Comparison of ENCODE assay signal across 19 cellular contexts in genomic region chr2:68663371-68664156, GRCh38. TPM values are rescaled to one million over a fixed set of nuclear protein-coding genes. Genes with fewer than 3 reads are reported as not detected.
A peak's percentile ranks its signal among the peaks of the same experiment; 100 is the strongest.
DNase-seq lines count a peak whose midpoint lies in the region; ATAC-seq lines count a peak whose summit lies in the region.
"Had no signal": no experiment of that assay in that cellular context is flagged by ENCODE, and none has a peak within 500 bp of the region (broad histone marks: within the 10 kb centered on the region; RNA-seq: fewer than 3 reads in every experiment).

No MANE protein-coding gene starts in this region.

- no peaks in the 10 kb centered on the region for H3K79me2 ChIP-seq in mesendoderm (ENCODE audit: control insufficient read depth, insufficient read depth, low read length)

- H4K5ac ChIP-seq in mesendoderm (ENCODE audit: low read length) = no peak overlapping the region

- H4K8ac ChIP-seq in mesendoderm (ENCODE audit: low read depth, low read length) = no peak overlapping the region

- H3K4me3 Mint-ChIP-seq in activated CD4-positive, alpha-beta T cell treated with anti-CD3 and anti-CD28 coated beads for 36 hours = no peak overlapping the region

- CTCF ChIA-PET in activated CD4-positive, alpha-beta T cell treated with anti-CD3 and anti-CD28 coated beads for 36 hours (lab: Charles Lee) = interaction anchor here (1.4 kb wide), 1 partner anchor 69 kb away, joined by 4 read pairs; no protein-coding TSS in a partner anchor

- DNase-seq in activated CD4-positive, alpha-beta T cell treated with anti-CD3 and anti-CD28 coated beads for 36 hours = peak; percentile 49
- no peak for DNase-seq in activated CD4-positive, alpha-beta T cell treated with anti-CD3 and anti-CD28 coated beads, Interleukin-2, amount 50 U/mL, for 1 hour
- peak; percentile 44 for DNase-seq in stimulated activated CD4-positive, alpha-beta T cell treated with anti-CD3 and anti-CD28 coated beads, Interleukin-1b, Interleukin-23, amount 100 ng/mL, for 48 hours
- no peak for DNase-seq in stimulated activated CD4-positive, alpha-beta T cell treated with anti-CD3 and anti-CD28 coated beads, Interleukin-4, amount 100 ng/mL, for 4 hours
- no peak for DNase-seq in mesendoderm
- no peak for DNase-seq in KG1 (lab: John Stamatoyannopoulos, UW)
- DNase-seq: 8988T, DMS 273 treated with DMSO at 0.1 percent for 48 hours, H7, NCI-H1092, NCI-H1694, NCI-H2107, NCI-H345, NCI-H526 treated with DMSO at 0.1 percent for 48 hours, PC-9 had no signal

- H3K27ac ChIP-seq in mesendoderm (ENCODE audit: low read depth, low read length) = no peak overlapping the region
- H3K27ac ChIP-seq: BLaER1, HL-60, PC-9 had no signal

- no peak overlapping the region for H2BK120ac ChIP-seq in mesendoderm (ENCODE audit: low read depth, low read length)

- no peaks in the 10 kb centered on the region for H3K4me1 ChIP-seq in mesendoderm (ENCODE audit: control insufficient read depth, low read depth, low read length)

- no peak overlapping the region for H3K4me3 ChIP-seq in mesendoderm (ENCODE audit: low read length)
- H3K4me3 ChIP-seq: BLaER1, PC-9 had no signal

- H3K4ac ChIP-seq in mesendoderm (ENCODE audit: low read depth, low read length) = peak overlapping the region; percentile 70

- H3K27ac Mint-ChIP-seq in activated CD4-positive, alpha-beta T cell treated with anti-CD3 and anti-CD28 coated beads for 36 hours = no peak overlapping the region

- H3K18ac ChIP-seq in mesendoderm (ENCODE audit: low read length) = no peak overlapping the region

- no peak overlapping the region for H2AK5ac ChIP-seq in mesendoderm (ENCODE audit: low read length)

- intact Hi-C loops in activated CD4-positive, alpha-beta T cell treated with anti-CD3 and anti-CD28 coated beads for 36 hours (cut with DNase I, micrococcal nuclease) = no loop called here

- ATAC-seq in activated CD4-positive, alpha-beta T cell treated with anti-CD3 and anti-CD28 coated beads for 36 hours = peak; percentile 89
- no peak for ATAC-seq in HG02610 (IDR thresholded peaks at IDR 0.05; ENCODE audit: unreplicated experiment)
- no peak for ATAC-seq in HG03354 (IDR thresholded peaks at IDR 0.05; ENCODE audit: poor library complexity, severe bottlenecking, unreplicated experiment)

- peaks cover 6% of the 10 kb centered on the region for H3K9me3 Mint-ChIP-seq in activated CD4-positive, alpha-beta T cell treated with anti-CD3 and anti-CD28 coated beads for 36 hours (ENCODE audit: low read depth)

- H3K4me1 Mint-ChIP-seq in activated CD4-positive, alpha-beta T cell treated with anti-CD3 and anti-CD28 coated beads for 36 hours = peaks cover 23% of the 10 kb centered on the region

- H3K36me3 Mint-ChIP-seq in activated CD4-positive, alpha-beta T cell treated with anti-CD3 and anti-CD28 coated beads for 36 hours (ENCODE audit: low read depth) = no peaks in the 10 kb centered on the region

- POLR2A ChIA-PET in activated CD4-positive, alpha-beta T cell treated with anti-CD3 and anti-CD28 coated beads for 36 hours (lab: Charles Lee) = interaction anchor here (0.7 kb wide), 1 partner anchor 11 kb away, joined by 5 read pairs; no protein-coding TSS in a partner anchor

- H3K27me3 Mint-ChIP-seq in activated CD4-positive, alpha-beta T cell treated with anti-CD3 and anti-CD28 coated beads for 36 hours = peaks cover 18% of the 10 kb centered on the region

- H3K9ac ChIP-seq in mesendoderm (ENCODE audit: low read length) = no peak overlapping the region
- H3K9ac ChIP-seq: BLaER1 had no signal

- no CpG with 5 or more reads among the region's 7 CpGs for WGBS in mesendoderm (ENCODE audit: extremely low coverage, insufficient coverage, low lambda C conversion rate)

- no peak overlapping the region for H3K23ac ChIP-seq in mesendoderm (ENCODE audit: low read length)

- H2BK15ac ChIP-seq in mesendoderm (replicated peaks; ENCODE audit: low read depth) = no peak overlapping the region

- no peak overlapping the region for H3K56ac ChIP-seq in mesendoderm (ENCODE audit: low read length)

- no peak overlapping the region for H2BK5ac ChIP-seq in mesendoderm (ENCODE audit: low read length)

- no peak overlapping the region for H3K4me2 ChIP-seq in mesendoderm (ENCODE audit: low read length)
- H3K4me2 ChIP-seq: PC-9 had no signal

- no peaks in the 10 kb centered on the region for H3K36me3 ChIP-seq in mesendoderm (ENCODE audit: control insufficient read depth, insufficient read depth, low read length)
- H3K36me3 ChIP-seq: BLaER1 had no signal

- no peaks in the 10 kb centered on the region for H3K79me1 ChIP-seq in mesendoderm (ENCODE audit: low read length)

- H3K27me3 ChIP-seq in mesendoderm (ENCODE audit: insufficient read depth, low read length, poor library complexity) = no peaks in the 10 kb centered on the region
- H3K27me3 ChIP-seq: BLaER1 had no signal

RNA-seq across cellular contexts. Expression of gene PROKR1, which starts 20.2 kb away (rescaled TPM):
- not detected for total RNA-seq in activated CD4-positive, alpha-beta T cell treated with anti-CD3 and anti-CD28 coated beads for 36 hours
- polyA plus RNA-seq in mesendoderm (2013, experiment 1 of 2) = 1.0 TPM
- 0.95 TPM for polyA plus RNA-seq in mesendoderm (2013, experiment 2 of 2)
- total RNA-seq: PC-9 had no signal

Comparison
In these comparisons a context has a peak if more than half of its experiments do, and no peak if none do; other contexts are left out.
1. DNase-seq: peak in activated CD4-positive, alpha-beta T cell treated with anti-CD3 and anti-CD28 coated beads for 36 hours (single experiment) and stimulated activated CD4-positive, alpha-beta T cell treated with anti-CD3 and anti-CD28 coated beads, Interleukin-1b, Interleukin-23, amount 100 ng/mL, for 48 hours (single experiment); none in activated CD4-positive, alpha-beta T cell treated with anti-CD3 and anti-CD28 coated beads, Interleukin-2, amount 50 U/mL, for 1 hour (single experiment), stimulated activated CD4-positive, alpha-beta T cell treated with anti-CD3 and anti-CD28 coated beads, Interleukin-4, amount 100 ng/mL, for 4 hours (0 of 2), mesendoderm (single experiment) and KG1 (single experiment).